ENCODE assay signal across 9 cellular contexts in the genomic region with DNA sequence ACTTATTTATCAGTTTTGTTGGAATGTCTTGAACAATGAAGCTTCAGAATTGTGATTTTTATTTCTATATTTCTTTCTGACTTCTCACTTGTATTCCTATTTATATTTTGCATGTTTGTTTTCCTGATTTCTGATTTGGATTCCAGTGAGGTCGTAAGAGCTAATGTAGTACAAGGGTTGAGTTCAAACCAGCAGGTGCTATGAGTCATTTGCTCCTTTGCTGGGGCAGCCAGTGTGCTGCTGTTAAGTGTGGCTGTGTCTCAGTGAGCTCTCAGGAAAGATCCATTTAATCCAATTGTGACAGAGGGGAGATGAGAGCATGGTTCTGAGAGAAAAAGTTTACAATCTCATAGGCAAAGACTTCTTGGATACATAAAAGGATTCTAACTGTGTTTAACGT. TPM values are rescaled to one million over a fixed set of nuclear protein-coding genes. Genes with fewer than 3 reads are reported as not detected.
DNase-seq lines count a peak whose midpoint lies in the region; ATAC-seq lines count a peak whose summit lies in the region.
"Had no signal": no experiment of that assay in that cellular context is flagged by ENCODE, and none has a peak within 500 bp of the region (broad histone marks: within the 10 kb centered on the region; RNA-seq: fewer than 3 reads in every experiment).

No MANE protein-coding gene starts in this region.

- H3K4me2 ChIP-seq in Karpas-422 (ENCODE audit: low read depth, low read length, poor library complexity, severe bottlenecking), result no peak overlapping the region

- no peaks in the 10 kb centered on the region for H3K36me3 Mint-ChIP-seq in activated T-helper 2 cell treated with anti-CD3 and anti-CD28 coated beads, Interferon-gamma antibody, Interleukin-2, Interleukin-4, amounts not matched to agents 10 μg/mL and 5 μg/mL and 100 μg/mL, durations not matched to agents 14 hours and 24 hours and 36 hours (ENCODE audit: low read depth)

- no peak overlapping the region for H2AFZ ChIP-seq in Karpas-422 (ENCODE audit: low read length)

- H3K27me3 Mint-ChIP-seq in activated T-helper 2 cell treated with anti-CD3 and anti-CD28 coated beads, Interferon-gamma antibody, Interleukin-2, Interleukin-4, amounts not matched to agents 10 μg/mL and 5 μg/mL and 100 μg/mL, durations not matched to agents 14 hours and 24 hours and 36 hours (ENCODE audit: low read depth), result no peaks in the 10 kb centered on the region

- no peaks in the 10 kb centered on the region for H4K20me1 ChIP-seq in Karpas-422 (ENCODE audit: insufficient read depth, low read depth, low read length)

- DNase-seq in stimulated activated CD4-positive, alpha-beta T cell treated with anti-CD3 and anti-CD28 coated beads, Interleukin-15, amount 100 ng/mL, for 24 hours, result peak; percentile 9
- DNase-seq in stimulated activated CD4-positive, alpha-beta T cell treated with anti-CD3 and anti-CD28 coated beads, Interleukin-12 subunit alpha, Interleukin-12 subunit beta, amount 100 ng/mL, for 4 hours, result no peak
- DNase-seq in amniotic epithelial cell (ENCODE audit: low read depth) (peak; percentile 63), iPS-NIHi11 (ENCODE audit: low spot score) (peak; percentile 41), Karpas-422 (no peak), GM19238 (ENCODE audit: insufficient read length, low spot score) (no peak)
- DNase-seq in activated T-helper 2 cell treated with anti-CD3 and anti-CD28 coated beads, Interferon-gamma antibody, Interleukin-2, Interleukin-4, amounts not matched to agents 10 μg/mL and 5 μg/mL and 100 μg/mL, durations not matched to agents 14 hours and 24 hours and 36 hours (ENCODE audit: low spot score), result no peak
- DNase-seq in stimulated activated naive CD8-positive, alpha-beta T cell treated with anti-CD3 and anti-CD28 coated beads, Interleukin-15, Interleukin-2, amounts not matched to agents 100 U/mL and 50 U/mL, for 24 hours, result no peak
- DNase-seq: glutamatergic neuron had no signal

- H3K4me1 ChIP-seq in Karpas-422 (ENCODE audit: low read length), result peaks cover 46% of the 10 kb centered on the region

- H3K79me2 ChIP-seq in Karpas-422 (ENCODE audit: low read length), result peaks cover 84% of the 10 kb centered on the region

- no peak overlapping the region for H3K27ac Mint-ChIP-seq in activated T-helper 2 cell treated with anti-CD3 and anti-CD28 coated beads, Interferon-gamma antibody, Interleukin-2, Interleukin-4, amounts not matched to agents 10 μg/mL and 5 μg/mL and 100 μg/mL, durations not matched to agents 14 hours and 24 hours and 36 hours

- H3K4me1 Mint-ChIP-seq in activated T-helper 2 cell treated with anti-CD3 and anti-CD28 coated beads, Interferon-gamma antibody, Interleukin-2, Interleukin-4, amounts not matched to agents 10 μg/mL and 5 μg/mL and 100 μg/mL, durations not matched to agents 14 hours and 24 hours and 36 hours (ENCODE audit: low read depth), result peaks cover 2% of the 10 kb centered on the region

- H3K9me3 Mint-ChIP-seq in activated T-helper 2 cell treated with anti-CD3 and anti-CD28 coated beads, Interferon-gamma antibody, Interleukin-2, Interleukin-4, amounts not matched to agents 10 μg/mL and 5 μg/mL and 100 μg/mL, durations not matched to agents 14 hours and 24 hours and 36 hours, result no peaks in the 10 kb centered on the region

- no peaks in the 10 kb centered on the region for H3K36me3 ChIP-seq in Karpas-422 (ENCODE audit: insufficient read depth, low read length)

- H3K9ac ChIP-seq in Karpas-422 (ENCODE audit: low read length), result no peak overlapping the region

- H3K4me3 Mint-ChIP-seq in activated T-helper 2 cell treated with anti-CD3 and anti-CD28 coated beads, Interferon-gamma antibody, Interleukin-2, Interleukin-4, amounts not matched to agents 10 μg/mL and 5 μg/mL and 100 μg/mL, durations not matched to agents 14 hours and 24 hours and 36 hours (ENCODE audit: low read depth), result no peak overlapping the region

- no peaks in the 10 kb centered on the region for H3K27me3 ChIP-seq in Karpas-422 (ENCODE audit: low read length)

- no peaks in the 10 kb centered on the region for H3K9me2 ChIP-seq in Karpas-422 (replicated peaks; ENCODE audit: insufficient read depth, low read length)

- no peaks in the 10 kb centered on the region for H3K9me3 ChIP-seq in Karpas-422 (ENCODE audit: low read length)

- intact Hi-C loops in activated T-helper 2 cell treated with anti-CD3 and anti-CD28 coated beads, Interferon-gamma antibody, Interleukin-2, Interleukin-4, amounts not matched to agents 10 μg/mL and 5 μg/mL and 100 μg/mL, durations not matched to agents 14 hours and 24 hours and 36 hours (cut with micrococcal nuclease), result no loop called here

- H3K27ac ChIP-seq in Karpas-422 (ENCODE audit: low read length), result no peak overlapping the region

- ATAC-seq in stimulated activated naive CD8-positive, alpha-beta T cell treated with anti-CD3 and anti-CD28 coated beads, Interleukin-15, Interleukin-2, amounts not matched to agents 100 U/mL and 50 U/mL, for 24 hours, result no peak

- H3K4me3 ChIP-seq in Karpas-422 (ENCODE audit: low read length), result no peak overlapping the region

RNA-seq across cellular contexts. Expression of a gene that starts 48.6 kb away (rescaled TPM):
- total RNA-seq in Karpas-422 (2014; rRNA removed; shearing (Covaris generic); ENCODE audit: low replicate concordance), result 16.2 and 41.3 TPM in 2 replicates
- total RNA-seq in activated T-helper 2 cell treated with anti-CD3 and anti-CD28 coated beads, Interferon-gamma antibody, Interleukin-2, Interleukin-4, amounts not matched to agents 10 μg/mL and 5 μg/mL and 100 μg/mL, durations not matched to agents 14 hours and 24 hours and 36 hours, result 11.6 and 13.2 TPM in 2 replicates

Comparison
In these comparisons a context has a peak if more than half of its experiments do, and no peak if none do; other contexts are left out.
1. DNase-seq: peak in stimulated activated CD4-positive, alpha-beta T cell treated with anti-CD3 and anti-CD28 coated beads, Interleukin-15, amount 100 ng/mL, for 24 hours (single experiment), amniotic epithelial cell (single experiment) and iPS-NIHi11 (single experiment); none in stimulated activated CD4-positive, alpha-beta T cell treated with anti-CD3 and anti-CD28 coated beads, Interleukin-12 subunit alpha, Interleukin-12 subunit beta, amount 100 ng/mL, for 4 hours (single experiment), Karpas-422 (single experiment), activated T-helper 2 cell treated with anti-CD3 and anti-CD28 coated beads, Interferon-gamma antibody, Interleukin-2, Interleukin-4, amounts not matched to agents 10 μg/mL and 5 μg/mL and 100 μg/mL, durations not matched to agents 14 hours and 24 hours and 36 hours (single experiment), stimulated activated naive CD8-positive, alpha-beta T cell treated with anti-CD3 and anti-CD28 coated beads, Interleukin-15, Interleukin-2, amounts not matched to agents 100 U/mL and 50 U/mL, for 24 hours (single experiment) and GM19238 (single experiment).